11 cellular contexts compared by ENCODE assay signal in genomic region chr22:17964153-17964552, GRCh38.
A peak's percentile ranks its signal among the peaks of the same experiment; 100 is the strongest.
DNase-seq lines count a peak whose midpoint lies in the region; ATAC-seq and TF ChIP-seq lines count a peak whose summit lies in the region.
"Had no signal": no experiment of that assay in that cellular context is flagged by ENCODE, and none has a peak within 500 bp of the region (broad histone marks: within the 10 kb centered on the region; RNA-seq: fewer than 3 reads in every experiment).

No MANE protein-coding gene starts in this region.

- H3K4me3 ChIP-seq in cardiac muscle cell, result no peak overlapping the region

- no peak overlapping the region for H3K4me3 Mint-ChIP-seq in MCF 10A (ENCODE audit: unreplicated experiment)
- H3K4me3 Mint-ChIP-seq: activated CD4-positive, alpha-beta T cell treated with anti-CD3 and anti-CD28 coated beads, Interleukin-2, amount 10 ng/mL, durations not matched to agents 7 days and 5 days had no signal

- no TSS peak for BruUV-seq in MCF 10A (replicated peaks; lab: Mats Ljungman, UMichigan)

- H3K27ac ChIP-seq in cardiac muscle cell (peak overlapping the region; percentile 82), temporal lobe (ENCODE audit: low read depth, low read length) (peak overlapping the region; percentile 5)

- H3K4me1 Mint-ChIP-seq in MCF 10A (ENCODE audit: insufficient read depth, unreplicated experiment), result peaks cover 13% of the 10 kb centered on the region

- no peaks in the 10 kb centered on the region for H3K9me3 ChIP-seq in cardiac muscle cell (ENCODE audit: low read depth)

- H3K27me3 ChIP-seq in cardiac muscle cell, result no peaks in the 10 kb centered on the region

- CTCF ChIA-PET in MCF 10A (lab: Yijun Ruan, JAX), result interaction anchor here (1.0 kb wide), 1 partner anchor 134 kb away, joined by 4 read pairs; no protein-coding TSS in a partner anchor

- POLR2A ChIA-PET in MCF 10A (lab: Yijun Ruan, JAX), result no interaction called here

- DNase-seq in Right ventricle myocardium inferior (ENCODE audit: missing footprints) (no peak), cardiac septum (ENCODE audit: low spot score) (no peak), cardiac muscle cell (ENCODE audit: low read depth in 1 of 2, low spot score in 1 of 2) (peak in 1 of 2 donors; percentile 48), MCF 10A (ENCODE audit: unreplicated experiment) (no peak), SW 1271 (lab: John Stamatoyannopoulos, UW) (no peak)
- no peak for DNase-seq in stimulated activated CD4-positive, alpha-beta T cell treated with anti-CD3 and anti-CD28 coated beads, Interleukin-12 subunit alpha, Interleukin-12 subunit beta, amount 100 ng/mL, for 4 hours
- DNase-seq: activated CD4-positive, alpha-beta T cell treated with anti-CD3 and anti-CD28 coated beads, Interleukin-2, amount 10 ng/mL, durations not matched to agents 7 days and 5 days; GDM1; NCI-H187 had no signal

- H3K27ac Mint-ChIP-seq in MCF 10A (ENCODE audit: low read depth, unreplicated experiment), result no peak overlapping the region
- H3K27ac Mint-ChIP-seq: activated CD4-positive, alpha-beta T cell treated with anti-CD3 and anti-CD28 coated beads, Interleukin-2, amount 10 ng/mL, durations not matched to agents 7 days and 5 days had no signal

- H3K27me3 Mint-ChIP-seq in MCF 10A (ENCODE audit: insufficient read depth, unreplicated experiment), result no peaks in the 10 kb centered on the region
- H3K27me3 Mint-ChIP-seq: activated CD4-positive, alpha-beta T cell treated with anti-CD3 and anti-CD28 coated beads, Interleukin-2, amount 10 ng/mL, durations not matched to agents 7 days and 5 days had no signal

- H3K4me1 ChIP-seq in cardiac muscle cell (ENCODE audit: low read depth), result peaks cover 23% of the 10 kb centered on the region

- peak; percentile 36 for ATAC-seq in Right ventricle myocardium inferior
- peak; percentile 35 for ATAC-seq in HG03432 (IDR thresholded peaks at IDR 0.05; ENCODE audit: unreplicated experiment)

- H3K9me3 Mint-ChIP-seq in MCF 10A (ENCODE audit: unreplicated experiment), result no peaks in the 10 kb centered on the region
- H3K9me3 Mint-ChIP-seq: activated CD4-positive, alpha-beta T cell treated with anti-CD3 and anti-CD28 coated beads, Interleukin-2, amount 10 ng/mL, durations not matched to agents 7 days and 5 days had no signal

- TF ChIP-seq CTCF in cardiac muscle cell (IDR thresholded peaks at IDR 0.05; ENCODE audit: low read depth, low read length), result no peak
- no peak for TF ChIP-seq CTCF in MCF 10A (IDR thresholded peaks at IDR 0.05; ENCODE audit: unreplicated experiment)

- H3K36me3 ChIP-seq in cardiac muscle cell, result no peaks in the 10 kb centered on the region

- H3K36me3 Mint-ChIP-seq in MCF 10A (ENCODE audit: insufficient read depth, unreplicated experiment), result no peaks in the 10 kb centered on the region

- intact Hi-C loops in Right ventricle myocardium inferior (cut with DNase I) (no loop called here), cardiac septum (cut with DNase I) (no loop called here), MCF 10A (cut with micrococcal nuclease) (no loop called here)
